ENCODE assay signal across 1 cellular context in genomic region chr9:133120343-133121199, GRCh38.
A peak's percentile ranks its signal among the peaks of the same experiment; 100 is the strongest.
TF ChIP-seq lines count a peak whose summit lies in the region.

No MANE protein-coding gene starts in this region.

TF ChIP-seq in HEK293, 187 proteins besides CTCF, POLR2A, EP300 and RAD21 (continued from another document):
- TF ChIP-seq ZNF18 (tag by site-specific recombination; IDR thresholded peaks at IDR 0.05) (no peak), ZNF366 (tag by site-specific recombination; conservative IDR thresholded peaks at IDR 0.05) (no peak), ATF2 (tag by site-specific recombination; IDR thresholded peaks at IDR 0.05; ENCODE audit: low read depth) (no peak), KLF17 (tag by site-specific recombination; IDR thresholded peaks at IDR 0.05) (peak; percentile 73; the same call in 1 of the 2 replicates), ZNF747 (tag by site-specific recombination; IDR thresholded peaks at IDR 0.05) (no peak), GFI1B (tag by site-specific recombination; IDR thresholded peaks at IDR 0.05) (no peak), ZSCAN30 (tag by site-specific recombination; IDR thresholded peaks at IDR 0.05) (0 out of 2 replicates have a peak, but pooled peaks have one; percentile 26), ZNF248 (tag by site-specific recombination; IDR thresholded peaks at IDR 0.05) (no peak), ZSCAN4 (tag by site-specific recombination; IDR thresholded peaks at IDR 0.05) (no peak), ZNF221 (tag by site-specific recombination; IDR thresholded peaks at IDR 0.05; ENCODE audit: borderline replicate concordance) (no peak), ZNF785 (tag by site-specific recombination; IDR thresholded peaks at IDR 0.05) (no peak), TSHZ1 (tag by site-specific recombination; IDR thresholded peaks at IDR 0.05; ENCODE audit: borderline replicate concordance) (no peak), REPIN1 (tag by site-specific recombination; IDR thresholded peaks at IDR 0.05; ENCODE audit: low read depth) (no peak), ZNF202 (tag by site-specific recombination; IDR thresholded peaks at IDR 0.05; ENCODE audit: borderline replicate concordance) (no peak)
